In genomic region chr4:169030575-169030982, GRCh38 we compare ENCODE assay signal across 19 cellular contexts. TPM values are rescaled to one million over a fixed set of nuclear protein-coding genes. Genes with fewer than 3 reads are reported as not detected.
A peak's percentile ranks its signal among the peaks of the same experiment; 100 is the strongest.
DNase-seq lines count a peak whose midpoint lies in the region; ATAC-seq and TF ChIP-seq lines count a peak whose summit lies in the region.
"Had no signal": no experiment of that assay in that cellular context is flagged by ENCODE, and none has a peak within 500 bp of the region (broad histone marks: within the 10 kb centered on the region; RNA-seq: fewer than 3 reads in every experiment).

No MANE protein-coding gene starts in this region.

- H2BK15ac ChIP-seq in mesenchymal stem cell (ENCODE audit: low read depth, poor library complexity, severe bottlenecking): no peak overlapping the region

- POLR2A ChIA-PET in OCI-LY7 (lab: Charles Lee): interaction anchor here (0.7 kb wide), 1 partner anchor 1220 kb away, joined by 4 read pairs; no protein-coding TSS in a partner anchor

- H3K79me2 ChIP-seq in OCI-LY7 (ENCODE audit: insufficient read depth, low read depth, low read length) (no peaks in the 10 kb centered on the region), osteoblast (ENCODE audit: insufficient read depth, low read length) (no peaks in the 10 kb centered on the region)
- H3K79me2 ChIP-seq: hepatocyte had no signal

- H3K27ac ChIP-seq in mesenchymal stem cell (ENCODE audit: low read length, poor library complexity, severe bottlenecking) (no peak overlapping the region), OCI-LY7 (ENCODE audit: low read depth, low read length, poor library complexity, severe bottlenecking) (no peak overlapping the region), osteoblast (ENCODE audit: low read depth, low read length) (no peak overlapping the region)
- H3K27ac ChIP-seq: adrenal gland, hepatocyte, uterus had no signal

- no peak overlapping the region for H3K4me2 ChIP-seq in mesenchymal stem cell (ENCODE audit: low read length, poor library complexity, severe bottlenecking)
- H3K4me2 ChIP-seq in OCI-LY7 (ENCODE audit: low read length): no peak overlapping the region
- no peak overlapping the region for H3K4me2 ChIP-seq in osteoblast (ENCODE audit: insufficient read depth, low read length)
- H3K4me2 ChIP-seq: hepatocyte had no signal

- no TSS peak for BruUV-seq in OCI-LY7 (replicated peaks; lab: Mats Ljungman, UMichigan)

- H3K14ac ChIP-seq in mesenchymal stem cell (ENCODE audit: low read length in 2 of 2): no peak overlapping the region

- no peak overlapping the region for H2BK120ac ChIP-seq in mesenchymal stem cell (ENCODE audit: low read depth, low read length)

- DNase-seq in BE2C (peak; percentile 39), NCI-H2227 (lab: John Stamatoyannopoulos, UW; ENCODE audit: unreplicated experiment) (peak; percentile 28), choroid plexus epithelial cell (ENCODE audit: low read depth) (peak; percentile 45), mesenchymal stem cell (peak; percentile 15), NCI-H1092 (lab: John Stamatoyannopoulos, UW) (no peak), OCI-LY7 (ENCODE audit: low spot score) (no peak), osteoblast (ENCODE audit: insufficient read length, low spot score, missing footprints) (no peak)
- DNase-seq: activated CD4-positive, CD25-positive, alpha-beta regulatory T cell; left colon; NCI-H1694; NCI-H524 treated with DMSO at 0.1 percent for 48 hours; posterior cingulate gyrus; stimulated activated CD4-positive, alpha-beta T cell treated with anti-CD3 and anti-CD28 coated beads, Interleukin-12 subunit alpha, Interleukin-12 subunit beta, amount 100 ng/mL, for 4 hours; stimulated activated naive CD8-positive, alpha-beta T cell treated with anti-CD3 and anti-CD28 coated beads, Interleukin-15, Interleukin-2, amounts not matched to agents 100 U/mL and 50 U/mL, for 24 hours; T-helper 1 cell; uterus had no signal

- H3K4me1 ChIP-seq in BE2C (peaks cover 5% of the 10 kb centered on the region), mesenchymal stem cell (ENCODE audit: control insufficient read depth, insufficient read depth, low read depth, low read length) (no peaks in the 10 kb centered on the region), OCI-LY7 (ENCODE audit: insufficient read depth, low read length, poor library complexity, severe bottlenecking) (no peaks in the 10 kb centered on the region), osteoblast (ENCODE audit: insufficient read depth, low read length) (peaks cover 13% of the 10 kb centered on the region)
- H3K4me1 ChIP-seq: uterus had no signal

- no peaks in the 10 kb centered on the region for H3K79me1 ChIP-seq in mesenchymal stem cell (replicated peaks; ENCODE audit: low read length, poor library complexity, severe bottlenecking)

- H3K36me3 ChIP-seq in BE2C (no peaks in the 10 kb centered on the region), mesenchymal stem cell (ENCODE audit: control insufficient read depth in 1 of 2, insufficient read depth in 2 of 2, low read depth in 1 of 2, low read length in 2 of 2) (no peaks in the 10 kb centered on the region), OCI-LY7 (ENCODE audit: insufficient read depth, low read length) (no peaks in the 10 kb centered on the region), osteoblast (ENCODE audit: insufficient read depth, low read length) (no peaks in the 10 kb centered on the region)
- H3K36me3 ChIP-seq: adrenal gland, uterus had no signal

- no peak overlapping the region for H3K23ac ChIP-seq in mesenchymal stem cell (ENCODE audit: low read length in 2 of 2)

- H3K27me3 ChIP-seq in BE2C (no peaks in the 10 kb centered on the region), mesenchymal stem cell (ENCODE audit: control insufficient read depth in 1 of 2, insufficient read depth in 1 of 2, low read length in 2 of 2) (no peaks in the 10 kb centered on the region), osteoblast (ENCODE audit: insufficient read depth, low read length) (no peaks in the 10 kb centered on the region)
- H3K27me3 ChIP-seq: adrenal gland, hepatocyte, uterus had no signal

- H3K9me3 ChIP-seq in BE2C: no peaks in the 10 kb centered on the region
- no peaks in the 10 kb centered on the region for H3K9me3 ChIP-seq in mesenchymal stem cell (ENCODE audit: control insufficient read depth, low read length)
- no peaks in the 10 kb centered on the region for H3K9me3 ChIP-seq in OCI-LY7 (ENCODE audit: low read length)
- H3K9me3 ChIP-seq in osteoblast (ENCODE audit: low read depth, low read length): no peaks in the 10 kb centered on the region
- H3K9me3 ChIP-seq: adrenal gland, uterus had no signal

- no peaks in the 10 kb centered on the region for H3K9me2 ChIP-seq in OCI-LY7 (ENCODE audit: insufficient read depth, low read length)

- no peak overlapping the region for H3K9ac ChIP-seq in mesenchymal stem cell (ENCODE audit: low read length)

- H4K91ac ChIP-seq in mesenchymal stem cell (ENCODE audit: low read length): no peak overlapping the region

- CTCF ChIA-PET in OCI-LY7 (lab: Charles Lee; ENCODE audit: unreplicated experiment): no interaction called here

- no peak for TF ChIP-seq CTCF in BE2C (IDR thresholded peaks at IDR 0.05; ENCODE audit: low read depth, low read length)
- TF ChIP-seq CTCF in choroid plexus epithelial cell (conservative IDR thresholded peaks at IDR 0.05; ENCODE audit: low read depth, low read length): no peak
- no peak for TF ChIP-seq CTCF in OCI-LY7 (conservative IDR thresholded peaks at IDR 0.05; ENCODE audit: low read length)
- TF ChIP-seq CTCF in osteoblast (IDR thresholded peaks at IDR 0.05; ENCODE audit: extremely low read depth, low read depth, low read length): no peak

- intact Hi-C loops in OCI-LY7 (cut with micrococcal nuclease; ENCODE audit: unreplicated experiment): no loop called here

- H2AFZ ChIP-seq in mesenchymal stem cell (ENCODE audit: low read depth, low read length) (no peak overlapping the region), OCI-LY7 (ENCODE audit: low read length) (no peak overlapping the region), osteoblast (ENCODE audit: low read length) (no peak overlapping the region)
- H2AFZ ChIP-seq: hepatocyte had no signal

- no peak overlapping the region for H3K4ac ChIP-seq in mesenchymal stem cell (ENCODE audit: low read depth in 1 of 2, low read length in 2 of 2)

- no peak overlapping the region for H2BK5ac ChIP-seq in mesenchymal stem cell (ENCODE audit: low read depth, low read length, poor library complexity, severe bottlenecking)

- no peak overlapping the region for H2BK12ac ChIP-seq in mesenchymal stem cell (ENCODE audit: low read length in 2 of 2)

- no peaks in the 10 kb centered on the region for H4K20me1 ChIP-seq in OCI-LY7 (ENCODE audit: insufficient read depth, low read length)
- H4K20me1 ChIP-seq in osteoblast (ENCODE audit: insufficient read depth, low read length): no peaks in the 10 kb centered on the region

- no peak overlapping the region for H4K8ac ChIP-seq in mesenchymal stem cell (ENCODE audit: low read length)

- H2AK5ac ChIP-seq in mesenchymal stem cell (ENCODE audit: low read length, severe bottlenecking): no peak overlapping the region

- 53% methylated on average over 5 of the region's 5 CpGs for WGBS in mesenchymal stem cell

- ATAC-seq in HG02588 (IDR thresholded peaks at IDR 0.05; ENCODE audit: unreplicated experiment): no peak
- ATAC-seq: left colon; stimulated activated naive CD8-positive, alpha-beta T cell treated with anti-CD3 and anti-CD28 coated beads, Interleukin-15, Interleukin-2, amounts not matched to agents 100 U/mL and 50 U/mL, for 24 hours had no signal

- H3K4me3 ChIP-seq in BE2C (ENCODE audit: low read depth, low read length): peak overlapping the region; percentile 38
- no peak overlapping the region for H3K4me3 ChIP-seq in choroid plexus epithelial cell (ENCODE audit: low read depth, low read length)
- peak overlapping the region in 1 of 2 experiments; percentile 44 for H3K4me3 ChIP-seq in mesenchymal stem cell (ENCODE audit: insufficient read depth in 1 of 2, low read depth in 1 of 2, low read length in 2 of 2)
- H3K4me3 ChIP-seq in OCI-LY7 (ENCODE audit: low read depth, low read length, poor library complexity, severe bottlenecking): no peak overlapping the region
- no peak overlapping the region for H3K4me3 ChIP-seq in osteoblast (ENCODE audit: insufficient read depth, low read length)
- H3K4me3 ChIP-seq: hepatocyte, uterus had no signal

- no peak overlapping the region for H3K18ac ChIP-seq in mesenchymal stem cell (ENCODE audit: low read depth in 1 of 2, low read length in 2 of 2)

RNA-seq across cellular contexts. Expression of gene CBR4, which starts 20.5 kb away (rescaled TPM):
- polyA plus RNA-seq in BE2C (2012; ENCODE audit: insufficient read depth, insufficient read length, low read depth): 11.2 TPM
- 6.7 TPM for polyA plus RNA-seq in mesenchymal stem cell (2013, experiment 1 of 2)
- 6.3 TPM for polyA plus RNA-seq in mesenchymal stem cell (2013, experiment 2 of 2)
- 18.7 and 21.9 TPM in 2 replicates for total RNA-seq in OCI-LY7 (2014; rRNA removed; shearing (Covaris generic))
- total RNA-seq in OCI-LY7 (2022) (40.9 and 49.3 TPM in 2 replicates), osteoblast (19.2 and 24.2 TPM in 2 replicates)

Comparison
In these comparisons a context has a peak if more than half of its experiments do, and no peak if none do; other contexts are left out.
1. DNase-seq: peak in BE2C (single experiment), NCI-H2227 (single experiment), choroid plexus epithelial cell (single experiment) and mesenchymal stem cell (single experiment); none in NCI-H1092 (single experiment), OCI-LY7 (single experiment) and osteoblast (single experiment).